In the genomic region with DNA sequence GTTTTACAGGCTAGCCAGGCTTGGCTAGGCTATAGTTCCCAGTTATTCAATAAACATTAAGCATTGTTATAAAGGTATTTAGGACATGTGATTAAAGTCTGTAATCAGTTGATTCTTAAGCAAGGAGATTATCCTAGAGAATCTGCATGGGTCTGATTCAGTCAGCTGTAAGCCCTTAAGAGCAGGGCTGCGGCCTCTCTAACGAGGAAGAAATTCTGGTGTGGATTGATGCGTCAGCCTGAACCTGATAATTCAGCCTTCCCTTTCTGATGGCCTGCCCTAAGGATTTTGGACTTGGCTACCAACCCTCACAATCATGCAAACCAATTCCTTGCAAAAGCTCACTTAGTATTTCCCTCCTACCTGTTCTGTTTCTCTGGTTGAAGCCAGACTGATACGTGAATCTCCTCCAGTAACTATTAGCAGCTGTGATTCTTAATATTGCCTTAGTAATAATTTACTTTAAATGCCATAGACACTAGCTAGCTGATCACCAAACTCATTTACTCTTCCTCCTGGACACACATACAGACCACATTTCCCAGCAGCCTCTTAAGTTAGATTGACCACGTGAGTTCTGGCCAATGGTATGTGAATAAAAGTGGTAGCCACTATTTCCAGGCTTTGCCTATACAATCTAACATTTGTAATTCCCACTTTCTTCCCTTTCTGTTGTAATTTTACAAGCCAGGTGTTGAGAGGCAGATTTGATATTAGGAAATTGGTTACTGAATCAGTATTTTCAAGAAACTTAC, we compare ENCODE assay signal across 22 cellular contexts.
DNase-seq lines count a peak whose midpoint lies in the region; ATAC-seq, FAIRE-seq and TF ChIP-seq lines count a peak whose summit lies in the region.
"Had no signal": no experiment of that assay in that cellular context is flagged by ENCODE, and none has a peak within 500 bp of the region (broad histone marks: within the 10 kb centered on the region; RNA-seq: fewer than 3 reads in every experiment).

No MANE protein-coding gene starts in this region.

- no peak for ATAC-seq in GM23338
- ATAC-seq in HG03571 (IDR thresholded peaks at IDR 0.05; ENCODE audit: unreplicated experiment): no peak

- no peaks in the 10 kb centered on the region for H4K20me1 ChIP-seq in GM23338 (replicated peaks; ENCODE audit: insufficient read depth)
- no peaks in the 10 kb centered on the region for H4K20me1 ChIP-seq in H1 (replicated peaks in 1 of 2; ENCODE audit: control insufficient read depth in 1 of 2, insufficient read depth in 2 of 2, low read length in 2 of 2)
- H4K20me1 ChIP-seq in smooth muscle cell (ENCODE audit: low read depth): no peaks in the 10 kb centered on the region
- H4K20me1 ChIP-seq: BLaER1 had no signal

- H2BK5ac ChIP-seq in H1 (ENCODE audit: low read depth, low read length): no peak overlapping the region

- no peaks in the 10 kb centered on the region; the same call in 2 of the 3 replicates for H3K9me3 Mint-ChIP-seq in GM23338
- H3K9me3 Mint-ChIP-seq: CD4-positive, alpha-beta T cell had no signal

- H3F3A ChIP-seq in GM23338 (replicated peaks; ENCODE audit: low read depth): no peaks in the 10 kb centered on the region
- H3F3A ChIP-seq in smooth muscle cell (ENCODE audit: low read depth): peaks cover 4% of the 10 kb centered on the region

- peaks cover 12% of the 10 kb centered on the region for H3K4me1 Mint-ChIP-seq in GM23338

- WGBS in H1 (ENCODE audit: extremely low coverage in 1 of 2, insufficient coverage in 1 of 2, insufficient read length in 1 of 2, insufficient replicate concordance in 2 of 2, low coverage in 1 of 2, low lambda C conversion rate in 2 of 2, missing lambda C conversion rate in 1 of 2), 2 experiments: 90% methylated on average over 5 of the region's 5 CpGs; no CpG with 5 or more reads in 1 of the 2 experiments
- WGBS in smooth muscle cell (ENCODE audit: low lambda C conversion rate): 21% methylated on average over 5 of the region's 5 CpGs

- H4K8ac ChIP-seq in H1 (ENCODE audit: extremely low read depth, insufficient read depth, low read length): no peak overlapping the region

- DNase-seq in GM23338 (ENCODE audit: low spot score) (no peak), RPMI7951 (ENCODE audit: low read depth) (peak; percentile 16), H1 (ENCODE audit: low read depth in 1 of 2, low spot score in 2 of 2) (no peak), smooth muscle cell (lab: John Stamatoyannopoulos, UW; ENCODE audit: unreplicated experiment) (no peak), NCI-H2107 (lab: John Stamatoyannopoulos, UW) (no peak)
- no peak for DNase-seq in activated CD8-positive, alpha-beta memory T cell treated with anti-CD3 and anti-CD28 coated beads for 24 hours
- DNase-seq: CD4-positive, alpha-beta T cell; COR-L47; GDM1; KBM-7; MM.1S; NCI-H1048; NCI-H1436; NCI-H187 treated with DMSO at 0.1 percent for 48 hours; NCI-H345; NCI-H524; NCI-H774; OCI-M1; Right ventricle myocardium superior; SW 1271 had no signal

- H3K27me3 ChIP-seq in GM23338 (ENCODE audit: insufficient read depth) (no peaks in the 10 kb centered on the region), H1 (replicated peaks in 1 of 4; ENCODE audit: control insufficient read depth in 3 of 4, extremely low read depth in 1 of 4, insufficient read depth in 3 of 4, low read length in 3 of 4) (no peaks in the 10 kb centered on the region), smooth muscle cell (ENCODE audit: low read depth) (no peaks in the 10 kb centered on the region)
- H3K27me3 ChIP-seq: BLaER1 had no signal

- H2AFZ ChIP-seq in GM23338 (peak overlapping the region; percentile 44; the same call in 1 of the 2 replicates), H1 (ENCODE audit: low read length) (0 out of 2 replicates have a peak overlapping the region, but pooled peaks have one; percentile 70), smooth muscle cell (ENCODE audit: low read depth) (peak overlapping the region; percentile 60)

- no peak overlapping the region for H3K4me2 ChIP-seq in GM23338
- H3K4me2 ChIP-seq in H1 (ENCODE audit: insufficient read depth in 1 of 2, low read depth in 2 of 2, low read length in 2 of 2): no peak overlapping the region
- H3K4me2 ChIP-seq in smooth muscle cell: peak overlapping the region; percentile 57
- H3K4me2 ChIP-seq: BLaER1 had no signal

- no peak for TF ChIP-seq EP300 in H1 (IDR thresholded peaks at IDR 0.05; ENCODE audit: borderline replicate concordance in 1 of 2, low read depth in 2 of 2, low read length in 2 of 2)

- no peak for TF ChIP-seq RAD21 in H1 (IDR thresholded peaks at IDR 0.05 in 1 of 2, conservative IDR thresholded peaks at IDR 0.05 in 1 of 2; ENCODE audit: low read depth in 2 of 2, low read length in 2 of 2)

- no peaks in the 10 kb centered on the region for H3K36me3 Mint-ChIP-seq in GM23338 (ENCODE audit: low read depth)

- no peak overlapping the region for H4K91ac ChIP-seq in H1 (replicated peaks; ENCODE audit: insufficient read length, low read length)

- H3K9me3 ChIP-seq in H1 (ENCODE audit: insufficient read depth in 2 of 2, low read depth in 1 of 2, low read length in 1 of 2): no peaks in the 10 kb centered on the region
- H3K9me3 ChIP-seq in smooth muscle cell (replicated peaks; ENCODE audit: low read depth): no peaks in the 10 kb centered on the region

- no peak overlapping the region for H3K23ac ChIP-seq in H1 (ENCODE audit: insufficient read length)

- no peak for FAIRE-seq in H1 (lab: Jason Lieb, UNC)

- H3K27ac Mint-ChIP-seq in GM23338: no peak overlapping the region
- H3K27ac Mint-ChIP-seq: CD4-positive, alpha-beta T cell had no signal

- CTCF ChIA-PET in H1 (lab: Charles Lee; ENCODE audit: partially characterized antibody): no interaction called here

- no peak overlapping the region for H3K18ac ChIP-seq in H1 (ENCODE audit: extremely low read depth, low read length)

- no peak overlapping the region for H2BK20ac ChIP-seq in H1 (ENCODE audit: low read length)

- no peaks in the 10 kb centered on the region for H3K79me1 ChIP-seq in H1 (ENCODE audit: low read depth, low read length)

- no peak overlapping the region for H3K4me3 Mint-ChIP-seq in GM23338
- H3K4me3 Mint-ChIP-seq: CD4-positive, alpha-beta T cell had no signal

- H3K36me3 ChIP-seq in GM23338 (ENCODE audit: insufficient read depth) (no peaks in the 10 kb centered on the region), H1 (ENCODE audit: control insufficient read depth in 2 of 4, insufficient read depth in 4 of 4, low read length in 3 of 4) (no peaks in the 10 kb centered on the region), smooth muscle cell (ENCODE audit: low read depth) (no peaks in the 10 kb centered on the region)
- H3K36me3 ChIP-seq: BLaER1 had no signal

- H3K4me3 ChIP-seq in GM23338 (no peak overlapping the region), H1 (ENCODE audit: extremely low read depth in 1 of 4, insufficient read depth in 2 of 4, low read depth in 3 of 4, low read length in 4 of 4) (no peak overlapping the region), smooth muscle cell (no peak overlapping the region)
- H3K4me3 ChIP-seq: BLaER1 had no signal

- H3K27ac ChIP-seq in GM23338 (ENCODE audit: low read depth) (no peak overlapping the region), H1 (ENCODE audit: low read depth, low read length) (no peak overlapping the region), smooth muscle cell (ENCODE audit: low read depth) (peak overlapping the region; percentile 8)
- H3K27ac ChIP-seq: BLaER1 had no signal

- H2BK15ac ChIP-seq in H1 (ENCODE audit: low read length): no peak overlapping the region

- POLR2A ChIA-PET in H1 (lab: Charles Lee; ENCODE audit: partially characterized antibody): interaction anchor here (0.6 kb wide), 1 partner anchor 51 kb away, joined by 3 read pairs; no protein-coding TSS in a partner anchor

- H3K14ac ChIP-seq in H1 (ENCODE audit: insufficient read length): no peak overlapping the region

- no peak overlapping the region for H3K56ac ChIP-seq in H1 (replicated peaks; ENCODE audit: insufficient read length, low read depth, low read length)

- H3K4ac ChIP-seq in H1 (replicated peaks; ENCODE audit: insufficient read length, low read depth, low read length): no peak overlapping the region

- no peak overlapping the region for H2AK5ac ChIP-seq in H1 (ENCODE audit: low read depth, low read length)

- no peak for TF ChIP-seq POLR2A in H1 (IDR thresholded peaks at IDR 0.05; ENCODE audit: control extremely low read depth in 1 of 2, low read depth in 2 of 2, low read length in 2 of 2)

- no peaks in the 10 kb centered on the region for H3K27me3 Mint-ChIP-seq in GM23338 (ENCODE audit: insufficient read depth, low read depth, poor library complexity)
- H3K27me3 Mint-ChIP-seq: CD4-positive, alpha-beta T cell had no signal

- no peaks in the 10 kb centered on the region for H3K23me2 ChIP-seq in H1 (ENCODE audit: low read depth, low read length)

- no peak for TF ChIP-seq CTCF in GM23338 (conservative IDR thresholded peaks at IDR 0.05; ENCODE audit: low read depth in 2 of 2)
- no peak for TF ChIP-seq CTCF in H1 (IDR thresholded peaks at IDR 0.05; ENCODE audit: control extremely low read depth in 1 of 3, insufficient read depth in 1 of 3, low read depth in 1 of 3, low read length in 3 of 3)
- no peak for TF ChIP-seq CTCF in smooth muscle cell (IDR thresholded peaks at IDR 0.05; ENCODE audit: borderline replicate concordance, insufficient read depth, poor library complexity, severe bottlenecking)

- peak overlapping the region; percentile 83 for H2BK120ac ChIP-seq in H1 (replicated peaks; ENCODE audit: low read depth, low read length)

- no peaks in the 10 kb centered on the region for H3K9me2 ChIP-seq in GM23338 (ENCODE audit: insufficient read depth)

- H3K79me2 ChIP-seq in GM23338 (replicated peaks; ENCODE audit: insufficient read depth): no peaks in the 10 kb centered on the region
- H3K79me2 ChIP-seq in H1 (ENCODE audit: control insufficient read depth in 1 of 2, insufficient read depth in 2 of 2, low read length in 2 of 2): no peaks in the 10 kb centered on the region
- no peaks in the 10 kb centered on the region for H3K79me2 ChIP-seq in smooth muscle cell (ENCODE audit: low read depth)

- H4K5ac ChIP-seq in H1 (ENCODE audit: insufficient read length, low read depth, low read length): no peak overlapping the region

- H2BK12ac ChIP-seq in H1 (ENCODE audit: low read depth, low read length): no peak overlapping the region

- no peak overlapping the region for H3K9ac ChIP-seq in H1 (replicated peaks in 1 of 4; ENCODE audit: extremely low read depth in 1 of 4, low read depth in 3 of 4, low read length in 3 of 4)
- no peak overlapping the region for H3K9ac ChIP-seq in smooth muscle cell (ENCODE audit: low read depth)
- H3K9ac ChIP-seq: BLaER1 had no signal

- H3K4me1 ChIP-seq in GM23338 (ENCODE audit: insufficient read depth) (peaks cover 6% of the 10 kb centered on the region; the same call in 1 of the 2 replicates), H1 (replicated peaks in 1 of 4; ENCODE audit: control insufficient read depth in 3 of 4, insufficient read depth in 4 of 4, low read length in 3 of 4) (peaks cover 0 to 3% (median under 1%) of the 10 kb centered on the region in 4 experiments; a peak in 1 of 7 replicates), smooth muscle cell (ENCODE audit: low read depth) (peaks cover 17% of the 10 kb centered on the region)
- H3K4me1 ChIP-seq: BLaER1 had no signal

TF ChIP-seq in H1, 55 proteins besides CTCF, POLR2A, EP300 and RAD21:
- no peak for TF ChIP-seq SUZ12 (IDR thresholded peaks at IDR 0.05; ENCODE audit: low read length)
